ENCODE assay signal across 33 cellular contexts in genomic region chr12:55425954-55426353, GRCh38. TPM values are rescaled to one million over a fixed set of nuclear protein-coding genes. Genes with fewer than 3 reads are reported as not detected.
"Had no signal": no experiment of that assay in that cellular context is flagged by ENCODE, and none has a peak within 500 bp of the region (broad histone marks: within the 10 kb centered on the region; RNA-seq: fewer than 3 reads in every experiment).

Gene OR6C76, plus strand, starts transcription at chr12:55426254. Its CDS starts 0 bp downstream, at chr12:55426254.

- H3K4me1 Mint-ChIP-seq: mesothelial cell of epicardium had no signal

- ATAC-seq: gastrocnemius medialis, heart right ventricle, left cardiac atrium, left lung, left ventricle myocardium superior, lower lobe of right lung, mucosa of descending colon had no signal

- H3K4me3 Mint-ChIP-seq: mesothelial cell of epicardium, naive B cell had no signal

- H3K27me3 ChIP-seq: esophagus squamous epithelium, gastrocnemius medialis, heart right ventricle, left lung had no signal

- H3K27ac ChIP-seq: coronary artery, dorsolateral prefrontal cortex, esophagus squamous epithelium, gastrocnemius medialis, heart right ventricle, left lung, lower lobe of right lung had no signal

- H3K9me3 Mint-ChIP-seq: mesothelial cell of epicardium, naive B cell had no signal

- H3K9me3 ChIP-seq: esophagus squamous epithelium, gastrocnemius medialis, heart right ventricle, left lung, lower lobe of right lung, mucosa of descending colon had no signal

- H3K36me3 ChIP-seq: esophagus squamous epithelium, gastrocnemius medialis, heart right ventricle, left lung, lower lobe of right lung had no signal

- H3K36me3 Mint-ChIP-seq: mesothelial cell of epicardium, naive B cell had no signal

- H3K4me3 ChIP-seq: coronary artery, dorsolateral prefrontal cortex, esophagus squamous epithelium, gastrocnemius medialis, heart right ventricle, left lung, lower lobe of right lung, mucosa of descending colon had no signal

- H3K4me1 ChIP-seq: esophagus squamous epithelium, gastrocnemius medialis, heart right ventricle, left lung, lower lobe of right lung had no signal

- FAIRE-seq: colon, endothelial cell of umbilical vein, islet of Langerhans, keratinocyte had no signal

- H3K27ac Mint-ChIP-seq: mesothelial cell of epicardium, naive B cell had no signal

- DNase-seq: dermis blood vessel endothelial cell; dorsolateral prefrontal cortex; effector CD4-positive, alpha-beta T cell; effector memory CD4-positive, alpha-beta T cell; esophagus squamous epithelium; foreskin fibroblast; foreskin melanocyte; gastrocnemius medialis; glutamatergic neuron; head of caudate nucleus; heart right ventricle; hippocampal formation; left cardiac atrium; left lung; left ventricle myocardium superior; lower lobe of right lung; mesenchymal stem cell; mucosa of descending colon; naive B cell had no signal

RNA-seq across cellular contexts. Expression of gene OR6C76, which starts in this region (rescaled TPM):
- total RNA-seq: dermis blood vessel endothelial cell, endothelial cell of umbilical vein, epithelial cell of proximal tubule, esophagus squamous epithelium, gastrocnemius medialis, glomerular endothelial cell, heart right ventricle, kidney epithelial cell, left cardiac atrium, left lung, left ventricle myocardium superior, lower leg skin, lower lobe of right lung, lung microvascular endothelial cell, mesenteric fat pad, mesothelial cell of epicardium, mucosa of descending colon, myocyte had no signal
- polyA plus RNA-seq: endothelial cell of umbilical vein, esophagus, heart right ventricle, keratinocyte had no signal
